Comparison of ENCODE assay signal across 16 cellular contexts in genomic region chrX:83419030-83419792, GRCh38.
DNase-seq lines count a peak whose midpoint lies in the region; TF ChIP-seq lines count a peak whose summit lies in the region.
"Had no signal": no experiment of that assay in that cellular context is flagged by ENCODE, and none has a peak within 500 bp of the region (broad histone marks: within the 10 kb centered on the region; RNA-seq: fewer than 3 reads in every experiment).

No MANE protein-coding gene starts in this region.

- intact Hi-C loops in cardiac septum (cut with DNase I) (no loop called here), posterior vena cava (cut with DNase I) (no loop called here)

- DNase-seq in cardiac septum (ENCODE audit: low spot score) (peak; percentile 74), right atrium auricular region (ENCODE audit: low spot score) (no peak), islet precursor cell (peak; percentile 34), posterior vena cava (ENCODE audit: low spot score) (peak; percentile 63), activated gamma-delta T cell (lab: John Stamatoyannopoulos, UW) (no peak), germinal center (ENCODE audit: low spot score) (no peak), RKO (ENCODE audit: low spot score) (no peak)
- DNase-seq: CD8-positive, alpha-beta T cell; COR-L47; DMS 273 treated with DMSO at 0.1 percent for 48 hours; DMS79; GDM1; GM23248 had no signal

- no peaks in the 10 kb centered on the region for H3K9me2 ChIP-seq in OCI-LY1 (ENCODE audit: low read depth, low read length)

- no peaks in the 10 kb centered on the region for H3K27me3 ChIP-seq in right atrium auricular region
- H3K27me3 ChIP-seq in OCI-LY1 (ENCODE audit: insufficient read depth, low read length), result no peaks in the 10 kb centered on the region

- no peak overlapping the region for H2AFZ ChIP-seq in OCI-LY1 (ENCODE audit: low read length)
- H2AFZ ChIP-seq: GM23248 had no signal

- no peaks in the 10 kb centered on the region for H3F3A ChIP-seq in OCI-LY1 (ENCODE audit: insufficient read depth, low read length)

- H3K4me1 ChIP-seq in right atrium auricular region (no peaks in the 10 kb centered on the region), OCI-LY1 (ENCODE audit: insufficient read depth, low read length, severe bottlenecking) (peaks cover 15% of the 10 kb centered on the region)
- H3K4me1 ChIP-seq: HAP-1 had no signal

- H3K9ac ChIP-seq in OCI-LY1 (ENCODE audit: low read length), result no peak overlapping the region
- H3K9ac ChIP-seq: BLaER1 treated with 17β-estradiol and CSF1 and Interleukin-3, amounts not matched to agents 10 nM and 100 nM; GM23248 had no signal

- TF ChIP-seq CTCF in right atrium auricular region (IDR thresholded peaks at IDR 0.05), result no peak
- TF ChIP-seq CTCF in OCI-LY1 (IDR thresholded peaks at IDR 0.05; ENCODE audit: low read length), result no peak

- no peaks in the 10 kb centered on the region for H3K36me3 ChIP-seq in right atrium auricular region
- no peaks in the 10 kb centered on the region for H3K36me3 ChIP-seq in OCI-LY1 (ENCODE audit: insufficient read depth, low read length)
- H3K36me3 ChIP-seq: BLaER1 treated with 17β-estradiol and CSF1 and Interleukin-3, amounts not matched to agents 10 nM and 100 nM; HAP-1 had no signal

- H3K4me3 ChIP-seq in right atrium auricular region (no peak overlapping the region), OCI-LY1 (ENCODE audit: low read depth, low read length, poor library complexity, severe bottlenecking) (peak overlapping the region; percentile 11)
- H3K4me3 ChIP-seq: BLaER1 treated with 17β-estradiol and CSF1 and Interleukin-3, amounts not matched to agents 10 nM and 100 nM; GM23248; HAP-1 had no signal

- H3K9me3 ChIP-seq in right atrium auricular region (no peaks in the 10 kb centered on the region), OCI-LY1 (ENCODE audit: low read length) (no peaks in the 10 kb centered on the region)
- H3K9me3 ChIP-seq: HAP-1 had no signal

- H3K27ac ChIP-seq in right atrium auricular region (no peak overlapping the region), OCI-LY1 (ENCODE audit: low read depth, low read length, poor library complexity, severe bottlenecking) (peak overlapping the region; percentile 3)
- H3K27ac ChIP-seq: BLaER1 treated with 17β-estradiol and CSF1 and Interleukin-3, amounts not matched to agents 10 nM and 100 nM; GM23248 had no signal

- H3K79me2 ChIP-seq in OCI-LY1 (ENCODE audit: insufficient read depth, low read length), result no peaks in the 10 kb centered on the region

- no peaks in the 10 kb centered on the region for H4K20me1 ChIP-seq in OCI-LY1 (ENCODE audit: insufficient read depth, low read length)

- H3K4me2 ChIP-seq in OCI-LY1 (ENCODE audit: low read length), result peak overlapping the region; percentile 11; the same call in 1 of the 2 replicates
- H3K4me2 ChIP-seq: BLaER1 treated with 17β-estradiol and CSF1 and Interleukin-3, amounts not matched to agents 10 nM and 100 nM had no signal

Comparison
In these comparisons a context has a peak if more than half of its experiments do, and no peak if none do; other contexts are left out.
1. DNase-seq: peak in cardiac septum (single experiment), islet precursor cell (single experiment) and posterior vena cava (single experiment); none in right atrium auricular region (single experiment), activated gamma-delta T cell (single experiment), germinal center (single experiment) and RKO (single experiment).